2 cellular contexts compared by ENCODE assay signal in genomic region chr13:45941261-45941660, GRCh38.
TF ChIP-seq lines count a peak whose summit lies in the region.

No MANE protein-coding gene starts in this region.

TF ChIP-seq in GM23338, 12 proteins besides CTCF, POLR2A, EP300 and RAD21:
- TF ChIP-seq NANOG (IDR thresholded peaks at IDR 0.05; ENCODE audit: borderline replicate concordance) (no peak), CREB1 (CRISPR knock-in tag; IDR thresholded peaks at IDR 0.05; ENCODE audit: low read depth) (no peak), EZH2phosphoT487 (IDR thresholded peaks at IDR 0.05; ENCODE audit: unreplicated experiment) (no peak)

TF ChIP-seq in H1, 55 proteins besides CTCF, POLR2A, EP300 and RAD21:
- TF ChIP-seq GTF2F1 (IDR thresholded peaks at IDR 0.05; ENCODE audit: borderline replicate concordance, low read depth, low read length) (no peak), CEBPB (IDR thresholded peaks at IDR 0.05; ENCODE audit: low read depth, low read length) (no peak)
- TF ChIP-seq, protein P1, sequence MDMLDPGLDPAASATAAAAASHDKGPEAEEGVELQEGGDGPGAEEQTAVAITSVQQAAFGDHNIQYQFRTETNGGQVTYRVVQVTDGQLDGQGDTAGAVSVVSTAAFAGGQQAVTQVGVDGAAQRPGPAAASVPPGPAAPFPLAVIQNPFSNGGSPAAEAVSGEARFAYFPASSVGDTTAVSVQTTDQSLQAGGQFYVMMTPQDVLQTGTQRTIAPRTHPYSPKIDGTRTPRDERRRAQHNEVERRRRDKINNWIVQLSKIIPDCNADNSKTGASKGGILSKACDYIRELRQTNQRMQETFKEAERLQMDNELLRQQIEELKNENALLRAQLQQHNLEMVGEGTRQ (IDR thresholded peaks at IDR 0.05; ENCODE audit: low read length), result peak; percentile 77; the same call in 1 of the 2 replicates
- TF ChIP-seq, protein P2, sequence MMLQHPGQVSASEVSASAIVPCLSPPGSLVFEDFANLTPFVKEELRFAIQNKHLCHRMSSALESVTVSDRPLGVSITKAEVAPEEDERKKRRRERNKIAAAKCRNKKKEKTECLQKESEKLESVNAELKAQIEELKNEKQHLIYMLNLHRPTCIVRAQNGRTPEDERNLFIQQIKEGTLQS (IDR thresholded peaks at IDR 0.05; ENCODE audit: insufficient read depth, low read depth, low read length), result 0 out of 2 replicates have a peak, but pooled peaks have one; percentile 32
TF ChIP-seq in H1: peak in this region for 2.
